ENCODE assay signal across 7 cellular contexts in genomic region chr2:101769726-101770125, GRCh38.
DNase-seq lines count a peak whose midpoint lies in the region; ATAC-seq and TF ChIP-seq lines count a peak whose summit lies in the region.
"Not testable (repeated sequence)": the region's sequence is repeated elsewhere in the genome, so short reads cannot be mapped to it uniquely, and the experiment has no call there.

No MANE protein-coding gene starts in this region.

- H3K4me2 ChIP-seq in GM23338: not testable (repeated sequence)

- peaks cover 14% of the 10 kb centered on the region for H4K20me1 ChIP-seq in GM23338 (replicated peaks; ENCODE audit: insufficient read depth)

- H2AFZ ChIP-seq in GM23338: not testable (repeated sequence)

- not testable (repeated sequence) for ATAC-seq in CD4-positive, alpha-beta T cell (ENCODE audit: poor library complexity); GM23338; stimulated activated effector memory CD8-positive, alpha-beta T cell treated with anti-CD3 and anti-CD28 coated beads, Interleukin-12 subunit alpha, Interleukin-12 subunit beta, amount 100 ng/mL, for 72 hours

- intact Hi-C loops in CD4-positive, alpha-beta T cell (cut with DNase I, micrococcal nuclease): loop anchor here (5.0 to 10.0 kb wide), 3 partner anchors 42 to 72 kb away; partner anchors contain the start of gene MAP4K4 (in 2 of the 2)
- intact Hi-C loops in dorsolateral prefrontal cortex (cut with DNase I): not testable (repeated sequence)

- H3K4me3 Mint-ChIP-seq in CD4-positive, alpha-beta T cell; GM23338; glutamatergic neuron (ENCODE audit: unreplicated experiment); stimulated activated effector memory CD8-positive, alpha-beta T cell treated with anti-CD3 and anti-CD28 coated beads, Interleukin-12 subunit alpha, Interleukin-12 subunit beta, amount 100 ng/mL, for 72 hours: not testable (repeated sequence)

- CTCF ChIA-PET in CD4-positive, alpha-beta T cell (lab: Charles Lee): interaction anchor here (0.7 to 1.1 kb wide), 3 partner anchors 8 to 53 kb away, joined by 3 to 4 read pairs (median 3); no protein-coding TSS in a partner anchor

- H3K36me3 Mint-ChIP-seq in CD4-positive, alpha-beta T cell (ENCODE audit: low read depth); GM23338 (ENCODE audit: low read depth); glutamatergic neuron (ENCODE audit: unreplicated experiment); stimulated activated effector memory CD8-positive, alpha-beta T cell treated with anti-CD3 and anti-CD28 coated beads, Interleukin-12 subunit alpha, Interleukin-12 subunit beta, amount 100 ng/mL, for 72 hours: not testable (repeated sequence)

- H3K4me1 ChIP-seq in GM23338 (ENCODE audit: insufficient read depth): peaks cover 88% of the 10 kb centered on the region
- peaks cover 18 to 24% of the 10 kb centered on the region in 2 experiments for H3K4me1 ChIP-seq in neutrophil (ENCODE audit: control insufficient read depth in 1 of 2, insufficient read depth in 1 of 2, low read depth in 1 of 2, low read length in 1 of 2)

- H3K4me3 ChIP-seq in GM23338; WERI-Rb-1 (ENCODE audit: low read depth, low read length); dorsolateral prefrontal cortex; neutrophil (ENCODE audit: low read depth in 1 of 2, low read length in 1 of 2): not testable (repeated sequence)

- not testable (repeated sequence) for H3K36me3 ChIP-seq in GM23338 (ENCODE audit: insufficient read depth); WERI-Rb-1; neutrophil

- H3F3A ChIP-seq in GM23338 (replicated peaks; ENCODE audit: low read depth): not testable (repeated sequence)

- TF ChIP-seq CTCF in CD4-positive, alpha-beta T cell (IDR thresholded peaks at IDR 0.05); GM23338 (conservative IDR thresholded peaks at IDR 0.05; ENCODE audit: low read depth in 2 of 2); WERI-Rb-1 (IDR thresholded peaks at IDR 0.05; ENCODE audit: low read depth, low read length); dorsolateral prefrontal cortex (IDR thresholded peaks at IDR 0.05 in 54 of 56, conservative IDR thresholded peaks at IDR 0.05 in 2 of 56; ENCODE audit: low read depth in 1 of 56, partially characterized antibody in 56 of 56); glutamatergic neuron (IDR thresholded peaks at IDR 0.05; ENCODE audit: partially characterized antibody, unreplicated experiment); neutrophil (IDR thresholded peaks at IDR 0.05): not testable (repeated sequence)

- not testable (repeated sequence) for H3K9me2 ChIP-seq in GM23338 (ENCODE audit: insufficient read depth)

- peak overlapping the region; percentile 71 for H3K27ac Mint-ChIP-seq in CD4-positive, alpha-beta T cell
- H3K27ac Mint-ChIP-seq in GM23338 (peak overlapping the region; percentile 5; the same call in 1 of the 2 replicates), glutamatergic neuron (ENCODE audit: unreplicated experiment) (peak overlapping the region; percentile 6)
- peak overlapping the region; percentile 56 for H3K27ac Mint-ChIP-seq in stimulated activated effector memory CD8-positive, alpha-beta T cell treated with anti-CD3 and anti-CD28 coated beads, Interleukin-12 subunit alpha, Interleukin-12 subunit beta, amount 100 ng/mL, for 72 hours

- DNase-seq in CD4-positive, alpha-beta T cell; GM23338 (ENCODE audit: low spot score); dorsolateral prefrontal cortex; glutamatergic neuron; stimulated activated effector memory CD8-positive, alpha-beta T cell treated with anti-CD3 and anti-CD28 coated beads, Interleukin-12 subunit alpha, Interleukin-12 subunit beta, amount 100 ng/mL, for 72 hours (ENCODE audit: low spot score in 2 of 2): not testable (repeated sequence)
- DNase-seq in WERI-Rb-1: peak; percentile 14

- H3K4me1 Mint-ChIP-seq in CD4-positive, alpha-beta T cell (ENCODE audit: low read depth): peaks cover 95% of the 10 kb centered on the region
- H3K4me1 Mint-ChIP-seq in GM23338 (peaks cover 83% of the 10 kb centered on the region), glutamatergic neuron (ENCODE audit: low read depth, unreplicated experiment) (peaks cover 78% of the 10 kb centered on the region)
- H3K4me1 Mint-ChIP-seq in stimulated activated effector memory CD8-positive, alpha-beta T cell treated with anti-CD3 and anti-CD28 coated beads, Interleukin-12 subunit alpha, Interleukin-12 subunit beta, amount 100 ng/mL, for 72 hours: peaks cover 66% of the 10 kb centered on the region

- not testable (repeated sequence) for H3K27ac ChIP-seq in CD4-positive, alpha-beta T cell (ENCODE audit: low read depth, low read length); GM23338 (ENCODE audit: low read depth); WERI-Rb-1
- peak overlapping the region in 55 of 59 donors; percentile 1 to 93 (median 88) for H3K27ac ChIP-seq in dorsolateral prefrontal cortex
- peak overlapping the region; percentile 26 for H3K27ac ChIP-seq in neutrophil

- POLR2A ChIA-PET in CD4-positive, alpha-beta T cell (lab: Charles Lee): interaction anchor here (0.6 to 1.5 kb wide), 5 partner anchors 28 to 69 kb away, joined by 3 to 4 read pairs (median 3); no protein-coding TSS in a partner anchor

- H3K9me3 Mint-ChIP-seq in CD4-positive, alpha-beta T cell; GM23338; stimulated activated effector memory CD8-positive, alpha-beta T cell treated with anti-CD3 and anti-CD28 coated beads, Interleukin-12 subunit alpha, Interleukin-12 subunit beta, amount 100 ng/mL, for 72 hours: not testable (repeated sequence)
- peaks cover 33% of the 10 kb centered on the region for H3K9me3 Mint-ChIP-seq in glutamatergic neuron (ENCODE audit: unreplicated experiment)

- not testable (repeated sequence) for H3K9me3 ChIP-seq in CD4-positive, alpha-beta T cell (ENCODE audit: control insufficient read depth, low read length); WERI-Rb-1 (ENCODE audit: severe bottlenecking); neutrophil

- peaks cover 98% of the 10 kb centered on the region for H3K79me2 ChIP-seq in GM23338 (replicated peaks; ENCODE audit: insufficient read depth)

- not testable (repeated sequence) for H3K27me3 ChIP-seq in CD4-positive, alpha-beta T cell (ENCODE audit: control insufficient read depth, insufficient read depth, low read length); GM23338 (ENCODE audit: insufficient read depth); WERI-Rb-1 (ENCODE audit: insufficient read depth, low read depth, severe bottlenecking); dorsolateral prefrontal cortex; neutrophil

- H3K27me3 Mint-ChIP-seq in CD4-positive, alpha-beta T cell; GM23338 (ENCODE audit: insufficient read depth, low read depth, poor library complexity); glutamatergic neuron (ENCODE audit: unreplicated experiment): not testable (repeated sequence)

Comparison
In these comparisons a context has a peak if more than half of its experiments do, and no peak if none do; other contexts are left out.
1. H3K27ac Mint-ChIP-seq: peak in every context shown above with its lines; median percentile 71 in CD4-positive, alpha-beta T cell; 56 in stimulated activated effector memory CD8-positive, alpha-beta T cell treated with anti-CD3 and anti-CD28 coated beads, Interleukin-12 subunit alpha, Interleukin-12 subunit beta, amount 100 ng/mL, for 72 hours; 6 in glutamatergic neuron; 5 in GM23338.